Comparison of ENCODE assay signal across 1 cellular context in the genomic region with DNA sequence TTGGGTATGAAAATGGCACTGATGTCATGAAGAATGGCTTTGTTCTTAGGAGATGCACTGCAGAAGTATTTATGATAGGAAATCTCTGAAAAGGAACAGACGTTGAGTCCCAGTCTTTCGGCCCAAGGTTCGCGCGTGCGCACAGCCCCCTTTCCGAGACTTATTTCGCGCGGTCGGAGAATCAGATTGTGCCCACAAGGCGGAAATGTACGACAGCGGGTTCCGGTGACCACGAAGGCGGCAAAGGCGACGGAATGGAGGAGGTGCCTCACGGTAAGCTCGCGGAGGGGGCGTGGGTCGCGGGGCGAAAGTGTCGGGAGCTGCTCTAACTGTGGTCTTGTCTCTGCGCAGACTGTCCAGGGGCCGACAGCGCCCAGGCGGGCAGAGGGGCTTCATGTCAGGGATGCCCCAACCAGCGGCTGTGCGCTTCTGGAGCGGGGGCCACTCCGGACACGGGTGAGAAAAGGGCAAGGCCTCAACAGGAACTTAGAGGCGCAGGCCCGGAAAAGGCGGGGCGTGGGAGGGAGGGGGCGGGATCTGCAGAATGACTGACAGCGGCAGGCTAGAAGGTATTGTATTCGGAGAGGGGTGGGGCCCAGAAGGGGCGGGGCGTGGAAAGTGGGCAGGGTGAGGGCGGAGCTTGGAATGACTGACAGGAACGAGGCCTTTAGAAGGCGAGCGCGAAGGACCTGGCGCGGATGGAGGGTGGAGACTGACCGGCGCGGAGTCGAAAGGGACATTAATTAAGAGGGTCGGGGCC.
TF ChIP-seq lines count a peak whose summit lies in the region.

A gene (plus strand): TSS at position 233 of the 760 bp plus-strand sequence. CDS start 22 bp downstream, at position 255.

TF ChIP-seq in SK-N-SH, 30 proteins besides CTCF, POLR2A, EP300 and RAD21 (continued from another document):
- TF ChIP-seq, protein P1, sequence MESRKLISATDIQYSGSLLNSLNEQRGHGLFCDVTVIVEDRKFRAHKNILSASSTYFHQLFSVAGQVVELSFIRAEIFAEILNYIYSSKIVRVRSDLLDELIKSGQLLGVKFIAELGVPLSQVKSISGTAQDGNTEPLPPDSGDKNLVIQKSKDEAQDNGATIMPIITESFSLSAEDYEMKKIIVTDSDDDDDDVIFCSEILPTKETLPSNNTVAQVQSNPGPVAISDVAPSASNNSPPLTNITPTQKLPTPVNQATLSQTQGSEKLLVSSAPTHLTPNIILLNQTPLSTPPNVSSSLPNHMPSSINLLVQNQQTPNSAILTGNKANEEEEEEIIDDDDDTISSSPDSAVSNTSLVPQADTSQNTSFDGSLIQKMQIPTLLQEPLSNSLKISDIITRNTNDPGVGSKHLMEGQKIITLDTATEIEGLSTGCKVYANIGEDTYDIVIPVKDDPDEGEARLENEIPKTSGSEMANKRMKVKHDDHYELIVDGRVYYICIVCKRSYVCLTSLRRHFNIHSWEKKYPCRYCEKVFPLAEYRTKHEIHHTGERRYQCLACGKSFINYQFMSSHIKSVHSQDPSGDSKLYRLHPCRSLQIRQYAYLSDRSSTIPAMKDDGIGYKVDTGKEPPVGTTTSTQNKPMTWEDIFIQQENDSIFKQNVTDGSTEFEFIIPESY (IDR thresholded peaks at IDR 0.05; ENCODE audit: borderline replicate concordance, low read depth): no peak
- TF ChIP-seq FOXM1 (IDR thresholded peaks at IDR 0.05; ENCODE audit: low read depth) (no peak), CHD2 (IDR thresholded peaks at IDR 0.05; ENCODE audit: low read length, partially characterized antibody) (no peak), YY1 (IDR thresholded peaks at IDR 0.05; ENCODE audit: low read depth) (peak; percentile 57; the same call in 1 of the 2 replicates), GATA2 (CRISPR knock-in tag; IDR thresholded peaks at IDR 0.05) (no peak), SIN3A (IDR thresholded peaks at IDR 0.05; ENCODE audit: borderline replicate concordance, low read depth, low read length) (no peak), TAF1 (IDR thresholded peaks at IDR 0.05; ENCODE audit: borderline replicate concordance, low read depth, low read length) (peak; percentile 29; the same call in 1 of the 2 replicates), NFIC (IDR thresholded peaks at IDR 0.05; ENCODE audit: borderline replicate concordance) (no peak), POLR2AphosphoS5 (IDR thresholded peaks at IDR 0.05; ENCODE audit: low read depth, low read length) (peak; percentile 95)
- TF ChIP-seq, protein P2, sequence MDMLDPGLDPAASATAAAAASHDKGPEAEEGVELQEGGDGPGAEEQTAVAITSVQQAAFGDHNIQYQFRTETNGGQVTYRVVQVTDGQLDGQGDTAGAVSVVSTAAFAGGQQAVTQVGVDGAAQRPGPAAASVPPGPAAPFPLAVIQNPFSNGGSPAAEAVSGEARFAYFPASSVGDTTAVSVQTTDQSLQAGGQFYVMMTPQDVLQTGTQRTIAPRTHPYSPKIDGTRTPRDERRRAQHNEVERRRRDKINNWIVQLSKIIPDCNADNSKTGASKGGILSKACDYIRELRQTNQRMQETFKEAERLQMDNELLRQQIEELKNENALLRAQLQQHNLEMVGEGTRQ (IDR thresholded peaks at IDR 0.05; ENCODE audit: borderline replicate concordance, low read depth, low read length): no peak
- TF ChIP-seq, protein P3, sequence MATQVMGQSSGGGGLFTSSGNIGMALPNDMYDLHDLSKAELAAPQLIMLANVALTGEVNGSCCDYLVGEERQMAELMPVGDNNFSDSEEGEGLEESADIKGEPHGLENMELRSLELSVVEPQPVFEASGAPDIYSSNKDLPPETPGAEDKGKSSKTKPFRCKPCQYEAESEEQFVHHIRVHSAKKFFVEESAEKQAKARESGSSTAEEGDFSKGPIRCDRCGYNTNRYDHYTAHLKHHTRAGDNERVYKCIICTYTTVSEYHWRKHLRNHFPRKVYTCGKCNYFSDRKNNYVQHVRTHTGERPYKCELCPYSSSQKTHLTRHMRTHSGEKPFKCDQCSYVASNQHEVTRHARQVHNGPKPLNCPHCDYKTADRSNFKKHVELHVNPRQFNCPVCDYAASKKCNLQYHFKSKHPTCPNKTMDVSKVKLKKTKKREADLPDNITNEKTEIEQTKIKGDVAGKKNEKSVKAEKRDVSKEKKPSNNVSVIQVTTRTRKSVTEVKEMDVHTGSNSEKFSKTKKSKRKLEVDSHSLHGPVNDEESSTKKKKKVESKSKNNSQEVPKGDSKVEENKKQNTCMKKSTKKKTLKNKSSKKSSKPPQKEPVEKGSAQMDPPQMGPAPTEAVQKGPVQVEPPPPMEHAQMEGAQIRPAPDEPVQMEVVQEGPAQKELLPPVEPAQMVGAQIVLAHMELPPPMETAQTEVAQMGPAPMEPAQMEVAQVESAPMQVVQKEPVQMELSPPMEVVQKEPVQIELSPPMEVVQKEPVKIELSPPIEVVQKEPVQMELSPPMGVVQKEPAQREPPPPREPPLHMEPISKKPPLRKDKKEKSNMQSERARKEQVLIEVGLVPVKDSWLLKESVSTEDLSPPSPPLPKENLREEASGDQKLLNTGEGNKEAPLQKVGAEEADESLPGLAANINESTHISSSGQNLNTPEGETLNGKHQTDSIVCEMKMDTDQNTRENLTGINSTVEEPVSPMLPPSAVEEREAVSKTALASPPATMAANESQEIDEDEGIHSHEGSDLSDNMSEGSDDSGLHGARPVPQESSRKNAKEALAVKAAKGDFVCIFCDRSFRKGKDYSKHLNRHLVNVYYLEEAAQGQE (IDR thresholded peaks at IDR 0.05; ENCODE audit: low read depth, low read length): no peak
